Comparison of ENCODE assay signal across 10 cellular contexts in the genomic region with DNA sequence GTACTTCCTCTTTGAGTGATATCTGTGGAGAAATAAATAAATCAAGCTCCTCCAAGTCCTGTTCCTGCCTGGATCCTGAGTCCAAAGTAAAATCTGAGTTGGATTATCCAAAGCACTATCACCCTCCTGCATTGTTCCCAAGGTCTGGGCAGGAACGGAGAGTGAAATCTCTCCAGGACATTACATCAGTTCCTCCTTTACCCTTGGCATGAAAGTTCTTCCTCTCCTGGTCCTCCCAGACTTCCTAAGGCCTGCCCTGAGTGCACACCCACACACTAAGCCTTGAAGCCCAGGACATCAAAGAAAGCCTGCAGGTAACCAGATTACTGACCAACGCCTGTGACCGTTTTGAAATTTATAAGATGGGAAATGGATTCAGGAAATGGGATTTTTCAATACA.
DNase-seq lines count a peak whose midpoint lies in the region; ATAC-seq and TF ChIP-seq lines count a peak whose summit lies in the region.
"Had no signal": no experiment of that assay in that cellular context is flagged by ENCODE, and none has a peak within 500 bp of the region (broad histone marks: within the 10 kb centered on the region; RNA-seq: fewer than 3 reads in every experiment).

No MANE protein-coding gene starts in this region.

- H3K9me3 Mint-ChIP-seq in activated naive CD8-positive, alpha-beta T cell treated with anti-CD3 and anti-CD28 coated beads, Interleukin-2, amount 50 U/mL, for 24 hours, result peaks cover 14% of the 10 kb centered on the region

- H3K27ac Mint-ChIP-seq in activated naive CD8-positive, alpha-beta T cell treated with anti-CD3 and anti-CD28 coated beads, Interleukin-2, amount 50 U/mL, for 24 hours, result no peak overlapping the region

- no peak overlapping the region for H3K4me3 Mint-ChIP-seq in activated naive CD8-positive, alpha-beta T cell treated with anti-CD3 and anti-CD28 coated beads, Interleukin-2, amount 50 U/mL, for 24 hours

- no peak overlapping the region for H3K4me3 ChIP-seq in colonic mucosa
- H3K4me3 ChIP-seq in stomach, result no peak overlapping the region

- no peak overlapping the region for H3K9ac ChIP-seq in colonic mucosa (ENCODE audit: low read depth in 2 of 2, low read length in 2 of 2)

- H3K4me1 ChIP-seq in colonic mucosa (no peaks in the 10 kb centered on the region), stomach (peaks cover 20 to 41% (median 31%) of the 10 kb centered on the region in 4 donors)

- TF ChIP-seq CTCF in colonic mucosa (IDR thresholded peaks at IDR 0.05) (no peak), stomach (IDR thresholded peaks at IDR 0.05) (no peak)

- H3K4me1 Mint-ChIP-seq in activated naive CD8-positive, alpha-beta T cell treated with anti-CD3 and anti-CD28 coated beads, Interleukin-2, amount 50 U/mL, for 24 hours, result peaks cover 19% of the 10 kb centered on the region

- TF ChIP-seq EP300 in stomach (IDR thresholded peaks at IDR 0.05), result no peak

- no peaks in the 10 kb centered on the region for H3K9me3 ChIP-seq in colonic mucosa
- peaks cover 0 to 12% (median 9%) of the 10 kb centered on the region in 4 donors for H3K9me3 ChIP-seq in stomach

- H3K36me3 ChIP-seq in colonic mucosa, result no peaks in the 10 kb centered on the region
- peaks cover 0 to 20% (median 19%) of the 10 kb centered on the region in 4 donors for H3K36me3 ChIP-seq in stomach

- no peaks in the 10 kb centered on the region for H3K27me3 Mint-ChIP-seq in activated naive CD8-positive, alpha-beta T cell treated with anti-CD3 and anti-CD28 coated beads, Interleukin-2, amount 50 U/mL, for 24 hours

- no peak for ATAC-seq in activated naive CD8-positive, alpha-beta T cell treated with anti-CD3 and anti-CD28 coated beads, Interleukin-2, amount 50 U/mL, for 24 hours
- no peak for ATAC-seq in HG03571 (IDR thresholded peaks at IDR 0.05; ENCODE audit: unreplicated experiment)

- no peak for TF ChIP-seq POLR2A in stomach (IDR thresholded peaks at IDR 0.05)

- 22 to 38% (median 24%) methylated on average over 3 of the region's 3 CpGs for WGBS in stomach, 5 donors

- H3K27ac ChIP-seq in colonic mucosa (peak overlapping the region; percentile 41), stomach (peak overlapping the region; percentile 48 to 87 (median 82))

- intact Hi-C loops in colonic mucosa (cut with DNase I) (no loop called here), stomach (cut with DNase I; ENCODE audit: low total_unique reads) (no loop called here)

- DNase-seq in Kasumi-1 (lab: John Stamatoyannopoulos, UW), result peak; percentile 5 to 23
- DNase-seq in colonic mucosa, result no peak
- DNase-seq in medulla oblongata (ENCODE audit: extremely low spot score), result peak; percentile 46
- no peak for DNase-seq in stomach
- no peak for DNase-seq in midbrain (lab: John Stamatoyannopoulos, UW)
- DNase-seq in activated naive CD8-positive, alpha-beta T cell treated with anti-CD3 and anti-CD28 coated beads, Interleukin-2, amount 50 U/mL, for 24 hours, result no peak
- DNase-seq in NCI-H2196 treated with DMSO at 0.1 percent for 48 hours (lab: John Stamatoyannopoulos, UW; ENCODE audit: unreplicated experiment), result no peak
- DNase-seq: activated T-cell treated with anti-CD3 and anti-CD28 coated beads for 4 hours, NCI-H2171 treated with DMSO at 0.1 percent for 48 hours had no signal

- H3K27me3 ChIP-seq in colonic mucosa (no peaks in the 10 kb centered on the region), stomach (no peaks in the 10 kb centered on the region)

- H3K36me3 Mint-ChIP-seq in activated naive CD8-positive, alpha-beta T cell treated with anti-CD3 and anti-CD28 coated beads, Interleukin-2, amount 50 U/mL, for 24 hours (ENCODE audit: low read depth), result peaks cover 66% of the 10 kb centered on the region

Comparison
In these comparisons a context has a peak if more than half of its experiments do, and no peak if none do; other contexts are left out.
1. DNase-seq: peak in Kasumi-1 (2 of 2) and medulla oblongata (single experiment); none in colonic mucosa (single experiment), stomach (single experiment), midbrain (single experiment), activated naive CD8-positive, alpha-beta T cell treated with anti-CD3 and anti-CD28 coated beads, Interleukin-2, amount 50 U/mL, for 24 hours (single experiment) and NCI-H2196 treated with DMSO at 0.1 percent for 48 hours (single experiment).